ENCODE assay signal across 1 cellular context in the genomic region with DNA sequence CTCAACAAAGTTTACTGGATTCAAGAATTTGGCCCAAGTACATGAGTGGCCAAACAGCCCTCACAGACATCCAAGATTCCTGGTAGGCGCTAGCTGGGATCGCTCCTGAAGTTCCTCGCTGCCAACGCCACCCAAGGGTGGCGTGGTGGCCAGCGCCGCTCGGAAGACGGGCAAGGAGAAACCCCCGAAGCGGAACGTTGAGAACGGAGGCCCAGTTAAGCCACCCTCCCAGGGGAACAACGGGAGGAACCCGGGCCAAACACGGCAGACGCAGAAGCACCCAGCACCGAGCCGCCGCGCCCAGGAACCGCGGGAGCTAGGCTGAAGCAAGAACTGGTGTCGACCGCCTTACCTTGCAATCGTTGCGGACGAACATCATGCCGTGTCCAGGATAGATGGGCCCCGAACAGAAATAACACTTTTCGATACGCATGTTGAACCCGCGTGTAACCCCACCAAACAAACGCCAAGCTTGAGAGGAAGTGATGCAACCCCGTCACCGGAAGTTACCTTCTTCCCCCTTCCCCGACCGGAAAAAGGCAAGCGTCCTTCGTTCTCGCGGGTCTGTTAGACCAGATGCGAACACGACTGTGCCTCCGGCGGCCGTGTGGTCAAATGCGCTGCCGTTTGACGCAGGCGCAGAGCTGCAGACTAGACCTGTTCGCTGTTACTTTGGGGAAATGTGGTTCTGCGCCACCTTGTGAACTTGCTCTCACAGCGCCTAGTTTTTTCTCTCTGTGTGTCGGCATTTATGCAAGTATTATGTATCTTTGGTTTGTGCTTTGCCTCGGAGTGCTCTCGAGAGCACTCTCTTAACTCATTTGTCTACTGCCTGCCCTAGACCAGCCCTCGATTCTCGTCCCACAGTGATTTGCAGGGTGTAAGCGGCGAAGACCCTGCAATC.
TF ChIP-seq lines count a peak whose summit lies in the region.

A gene (minus strand): TSS at position 484 of the 904 bp plus-strand sequence. CDS start 51 bp downstream, at position 433.

TF ChIP-seq in liver, 16 proteins besides CTCF, POLR2A, EP300 and RAD21 (continued from another document):
- TF ChIP-seq, protein P1, sequence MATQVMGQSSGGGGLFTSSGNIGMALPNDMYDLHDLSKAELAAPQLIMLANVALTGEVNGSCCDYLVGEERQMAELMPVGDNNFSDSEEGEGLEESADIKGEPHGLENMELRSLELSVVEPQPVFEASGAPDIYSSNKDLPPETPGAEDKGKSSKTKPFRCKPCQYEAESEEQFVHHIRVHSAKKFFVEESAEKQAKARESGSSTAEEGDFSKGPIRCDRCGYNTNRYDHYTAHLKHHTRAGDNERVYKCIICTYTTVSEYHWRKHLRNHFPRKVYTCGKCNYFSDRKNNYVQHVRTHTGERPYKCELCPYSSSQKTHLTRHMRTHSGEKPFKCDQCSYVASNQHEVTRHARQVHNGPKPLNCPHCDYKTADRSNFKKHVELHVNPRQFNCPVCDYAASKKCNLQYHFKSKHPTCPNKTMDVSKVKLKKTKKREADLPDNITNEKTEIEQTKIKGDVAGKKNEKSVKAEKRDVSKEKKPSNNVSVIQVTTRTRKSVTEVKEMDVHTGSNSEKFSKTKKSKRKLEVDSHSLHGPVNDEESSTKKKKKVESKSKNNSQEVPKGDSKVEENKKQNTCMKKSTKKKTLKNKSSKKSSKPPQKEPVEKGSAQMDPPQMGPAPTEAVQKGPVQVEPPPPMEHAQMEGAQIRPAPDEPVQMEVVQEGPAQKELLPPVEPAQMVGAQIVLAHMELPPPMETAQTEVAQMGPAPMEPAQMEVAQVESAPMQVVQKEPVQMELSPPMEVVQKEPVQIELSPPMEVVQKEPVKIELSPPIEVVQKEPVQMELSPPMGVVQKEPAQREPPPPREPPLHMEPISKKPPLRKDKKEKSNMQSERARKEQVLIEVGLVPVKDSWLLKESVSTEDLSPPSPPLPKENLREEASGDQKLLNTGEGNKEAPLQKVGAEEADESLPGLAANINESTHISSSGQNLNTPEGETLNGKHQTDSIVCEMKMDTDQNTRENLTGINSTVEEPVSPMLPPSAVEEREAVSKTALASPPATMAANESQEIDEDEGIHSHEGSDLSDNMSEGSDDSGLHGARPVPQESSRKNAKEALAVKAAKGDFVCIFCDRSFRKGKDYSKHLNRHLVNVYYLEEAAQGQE (IDR thresholded peaks at IDR 0.05), result peak; percentile 86
- TF ChIP-seq FOXA2 (IDR thresholded peaks at IDR 0.05) (peak; percentile 14), YY1 (IDR thresholded peaks at IDR 0.05) (peak; percentile 84), FOXA1 (IDR thresholded peaks at IDR 0.05) (peak; percentile 52), HNF4A (conservative IDR thresholded peaks at IDR 0.05) (peak; percentile 35 to 47)
